11 cellular contexts compared by ENCODE assay signal in the genomic region with DNA sequence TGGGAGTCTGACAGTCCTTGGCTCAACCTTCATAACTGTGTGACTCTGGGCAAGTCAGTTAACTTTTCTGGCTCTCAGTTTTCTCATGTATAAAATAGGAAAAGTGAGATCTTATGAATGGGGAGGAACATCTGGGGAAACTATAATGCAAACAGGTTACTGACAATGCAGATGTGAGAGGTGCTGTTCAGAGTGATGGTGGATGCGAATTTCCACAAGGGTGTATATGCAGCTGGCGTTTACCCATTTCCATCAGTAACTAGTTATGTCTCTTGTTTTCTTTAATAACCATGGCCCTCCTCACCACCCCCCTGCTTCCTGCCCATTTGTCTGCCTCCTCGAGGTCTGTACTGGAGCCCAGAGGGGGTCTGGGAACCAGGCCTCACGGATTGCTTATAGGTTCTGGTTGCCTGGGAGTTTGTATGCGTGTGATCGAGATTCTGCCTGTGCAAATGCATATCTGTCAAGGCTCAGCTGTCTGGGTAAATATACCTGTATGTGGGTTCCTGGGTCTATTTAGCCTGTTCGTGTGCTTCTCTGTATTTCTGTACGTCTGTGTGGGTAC. TPM values are rescaled to one million over a fixed set of nuclear protein-coding genes. Genes with fewer than 3 reads are reported as not detected.
DNase-seq lines count a peak whose midpoint lies in the region; ATAC-seq, FAIRE-seq and TF ChIP-seq lines count a peak whose summit lies in the region.
"Had no signal": no experiment of that assay in that cellular context is flagged by ENCODE, and none has a peak within 500 bp of the region (broad histone marks: within the 10 kb centered on the region; RNA-seq: fewer than 3 reads in every experiment).

No MANE protein-coding gene starts in this region.

- peaks cover 2% of the 10 kb centered on the region for H4K20me1 ChIP-seq in keratinocyte (ENCODE audit: control insufficient read depth, extremely low read depth, insufficient read depth, low read length)

- H3K27ac ChIP-seq in angular gyrus (ENCODE audit: low read depth, low read length) (peak overlapping the region; percentile 67), keratinocyte (ENCODE audit: control insufficient read depth, insufficient read depth, low read length) (peak overlapping the region; percentile 63), stomach (peak overlapping the region in 4 of 5 donors; percentile 6 to 97 (median 96))

- H3K9ac ChIP-seq in keratinocyte (ENCODE audit: control insufficient read depth, extremely low read depth, insufficient read depth, low read length): no peak overlapping the region

- H3K27me3 ChIP-seq in keratinocyte (ENCODE audit: control insufficient read depth, extremely low read depth, insufficient read depth, low read length) (no peaks in the 10 kb centered on the region), stomach (no peaks in the 10 kb centered on the region)

- H3K9me3 Mint-ChIP-seq in activated CD4-positive, alpha-beta T cell treated with anti-CD3 and anti-CD28 coated beads, Interleukin-2, amount 10 ng/mL, durations not matched to agents 24 days and 14 days: no peaks in the 10 kb centered on the region

- no peak for ATAC-seq in HG03469 (IDR thresholded peaks at IDR 0.05; ENCODE audit: unreplicated experiment)

- no peak for DNase-seq in activated CD4-positive, alpha-beta T cell treated with anti-CD3 and anti-CD28 coated beads, Interleukin-2, amount 10 ng/mL, durations not matched to agents 24 days and 14 days
- no peak for DNase-seq in activated CD4-positive, alpha-beta T cell treated with anti-CD3 and anti-CD28 coated beads for 48 hours
- no peak for DNase-seq in keratinocyte (ENCODE audit: low read depth, low spot score)
- DNase-seq in stomach: no peak
- no peak for DNase-seq in activated effector memory CD4-positive, alpha-beta T cell treated with Interleukin-2 at 50 U/mL for 16 hours
- no peak for DNase-seq in iPS-NIHi7 (ENCODE audit: extremely low spot score)
- DNase-seq: amygdala, DMS79, NCI-H524 treated with DMSO at 0.1 percent for 48 hours had no signal

- TF ChIP-seq POLR2A in stomach (IDR thresholded peaks at IDR 0.05): no peak

- 69 to 78% (median 77%) methylated on average over 8 of the region's 8 CpGs for WGBS in stomach, 5 donors

- dilution Hi-C loops in keratinocyte (cut with MboI; ENCODE audit: extremely low pct_ligation_motif_present, low sequenced_read_pairs): no loop called here

- FAIRE-seq in keratinocyte (lab: Jason Lieb, UNC): no peak

- no peak overlapping the region for H3K4me3 ChIP-seq in keratinocyte (ENCODE audit: control insufficient read depth in 2 of 3, extremely low read depth in 1 of 3, insufficient read depth in 2 of 3, low read depth in 1 of 3, low read length in 3 of 3)
- no peak overlapping the region for H3K4me3 ChIP-seq in stomach

- H3K4me2 ChIP-seq in keratinocyte (ENCODE audit: control insufficient read depth, extremely low read depth, insufficient read depth, low read depth, low read length): no peak overlapping the region

- H3K9me3 ChIP-seq in keratinocyte (ENCODE audit: control insufficient read depth, low read depth, low read length) (no peaks in the 10 kb centered on the region), stomach (no peaks in the 10 kb centered on the region)

- no peaks in the 10 kb centered on the region for H3K27me3 Mint-ChIP-seq in activated CD4-positive, alpha-beta T cell treated with anti-CD3 and anti-CD28 coated beads, Interleukin-2, amount 10 ng/mL, durations not matched to agents 24 days and 14 days

- H3K79me2 ChIP-seq in keratinocyte (ENCODE audit: control insufficient read depth, insufficient read depth, low read length): peaks cover 30% of the 10 kb centered on the region

- peaks cover 42% of the 10 kb centered on the region for H3K4me1 Mint-ChIP-seq in activated CD4-positive, alpha-beta T cell treated with anti-CD3 and anti-CD28 coated beads, Interleukin-2, amount 10 ng/mL, durations not matched to agents 24 days and 14 days

- intact Hi-C loops in activated CD4-positive, alpha-beta T cell treated with anti-CD3 and anti-CD28 coated beads, Interleukin-2, amount 10 ng/mL, durations not matched to agents 24 days and 14 days (cut with micrococcal nuclease): loop anchor here (5.0 kb wide), 1 partner anchor 37 kb away; no protein-coding TSS in a partner anchor
- intact Hi-C loops in stomach (cut with DNase I; ENCODE audit: low total_unique reads): loop anchor here (5.0 kb wide), 1 partner anchor 48 kb away; no protein-coding TSS in a partner anchor

- H3K27ac Mint-ChIP-seq in activated CD4-positive, alpha-beta T cell treated with anti-CD3 and anti-CD28 coated beads, Interleukin-2, amount 10 ng/mL, durations not matched to agents 24 days and 14 days: peak overlapping the region; percentile 7

- H3K36me3 Mint-ChIP-seq in activated CD4-positive, alpha-beta T cell treated with anti-CD3 and anti-CD28 coated beads, Interleukin-2, amount 10 ng/mL, durations not matched to agents 24 days and 14 days (ENCODE audit: low read depth): peaks cover 2% of the 10 kb centered on the region

- H3K4me3 Mint-ChIP-seq in activated CD4-positive, alpha-beta T cell treated with anti-CD3 and anti-CD28 coated beads, Interleukin-2, amount 10 ng/mL, durations not matched to agents 24 days and 14 days: no peak overlapping the region

- TF ChIP-seq EP300 in stomach (IDR thresholded peaks at IDR 0.05): no peak

- no peak overlapping the region for H2AFZ ChIP-seq in keratinocyte (ENCODE audit: control insufficient read depth, low read length)

- TF ChIP-seq CTCF in keratinocyte (optimal IDR thresholded peaks at IDR 0.05 in 1 of 3, IDR thresholded peaks at IDR 0.05 in 1 of 3, conservative IDR thresholded peaks at IDR 0.05 in 1 of 3; ENCODE audit: extremely low read depth in 1 of 3, insufficient read depth in 2 of 3, low read length in 3 of 3) (no peak), stomach (IDR thresholded peaks at IDR 0.05) (no peak)

- H3K4me1 ChIP-seq in keratinocyte (ENCODE audit: control insufficient read depth, extremely low read depth, insufficient read depth, low read length) (peaks cover 39% of the 10 kb centered on the region), stomach (peaks cover 86 to 100% (median 94%) of the 10 kb centered on the region in 4 donors)

- H3K9me1 ChIP-seq in keratinocyte (ENCODE audit: control insufficient read depth, extremely low read depth, insufficient read depth, low read length): peaks cover 2% of the 10 kb centered on the region

- H3K36me3 ChIP-seq in keratinocyte (ENCODE audit: control insufficient read depth in 2 of 2, extremely low read depth in 1 of 2, insufficient read depth in 2 of 2, low read length in 2 of 2) (peaks cover 3 to 8% of the 10 kb centered on the region in 2 experiments), stomach (peaks cover 0 to 14% (median 9%) of the 10 kb centered on the region in 4 donors)

RNA-seq across cellular contexts. Expression of gene AHDC1, which starts 44.4 kb away (rescaled TPM):
- total RNA-seq in activated CD4-positive, alpha-beta T cell treated with anti-CD3 and anti-CD28 coated beads, Interleukin-2, amount 10 ng/mL, durations not matched to agents 24 days and 14 days: 33.9 and 34.7 TPM in 2 replicates
- 3.9 to 4.2 TPM (median 4.1 TPM) in 3 replicates for polyA plus RNA-seq in keratinocyte
- 7.2 TPM for polyA plus RNA-seq in keratinocyte (2011; ENCODE audit: low read depth)
- 3.6 and 5.3 TPM in 2 replicates for polyA plus RNA-seq in keratinocyte (2011; cell fraction: cytosol; rRNA removed)
- 24.5 and 32.9 TPM in 2 replicates for polyA plus RNA-seq in keratinocyte (2011; cell fraction: nucleus; rRNA removed)
- 13.6 and 18.7 TPM in 2 replicates for polyA plus RNA-seq in keratinocyte (2012; ENCODE audit: low replicate concordance)
- 7.9 to 15.7 TPM (median 10.4 TPM) in 3 replicates for polyA minus RNA-seq in keratinocyte
- polyA minus RNA-seq in keratinocyte (2011; cell fraction: cytosol; rRNA and poly(A)+ RNA removed): 8.8 TPM
- 19.1 and 26.2 TPM in 2 replicates for polyA minus RNA-seq in keratinocyte (2011; cell fraction: nucleus; rRNA and poly(A)+ RNA removed)
- 10 to 100 TPM; 10.8 to 95.0 (median 35.1) TPM for total RNA-seq in stomach
- 10 to 100 TPM in 1 of 3 donors, 1 to 10 TPM in 2; 5.8 to 10.3 (median 8.3) TPM for polyA plus RNA-seq in stomach
